In the genomic region with DNA sequence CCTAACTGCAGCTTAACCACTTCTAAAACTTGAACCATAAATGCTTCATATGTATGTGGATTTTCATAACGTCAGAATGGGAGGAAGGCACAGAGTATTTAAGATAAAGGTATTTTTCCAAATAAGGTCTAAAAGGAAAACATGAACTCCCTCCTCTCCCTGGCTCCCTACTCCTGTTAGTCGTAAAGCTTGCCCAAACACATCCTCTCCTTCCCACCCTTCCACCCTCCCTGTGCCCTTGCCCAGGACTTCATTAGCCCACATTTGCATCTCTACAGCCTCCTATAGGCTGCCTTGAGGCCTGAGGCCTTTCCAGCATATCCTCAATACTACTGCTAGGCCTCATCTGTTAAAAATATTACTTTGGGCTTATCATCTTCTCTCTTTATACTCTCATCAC, we compare ENCODE assay signal across 2 cellular contexts.
TF ChIP-seq lines count a peak whose summit lies in the region.

No MANE protein-coding gene starts in this region.

TF ChIP-seq in HCT116, 20 proteins besides CTCF, POLR2A, EP300 and RAD21:
- TF ChIP-seq ZFX (IDR thresholded peaks at IDR 0.05): peak; percentile 17; the same call in 1 of the 2 replicates
- TF ChIP-seq, protein P1, sequence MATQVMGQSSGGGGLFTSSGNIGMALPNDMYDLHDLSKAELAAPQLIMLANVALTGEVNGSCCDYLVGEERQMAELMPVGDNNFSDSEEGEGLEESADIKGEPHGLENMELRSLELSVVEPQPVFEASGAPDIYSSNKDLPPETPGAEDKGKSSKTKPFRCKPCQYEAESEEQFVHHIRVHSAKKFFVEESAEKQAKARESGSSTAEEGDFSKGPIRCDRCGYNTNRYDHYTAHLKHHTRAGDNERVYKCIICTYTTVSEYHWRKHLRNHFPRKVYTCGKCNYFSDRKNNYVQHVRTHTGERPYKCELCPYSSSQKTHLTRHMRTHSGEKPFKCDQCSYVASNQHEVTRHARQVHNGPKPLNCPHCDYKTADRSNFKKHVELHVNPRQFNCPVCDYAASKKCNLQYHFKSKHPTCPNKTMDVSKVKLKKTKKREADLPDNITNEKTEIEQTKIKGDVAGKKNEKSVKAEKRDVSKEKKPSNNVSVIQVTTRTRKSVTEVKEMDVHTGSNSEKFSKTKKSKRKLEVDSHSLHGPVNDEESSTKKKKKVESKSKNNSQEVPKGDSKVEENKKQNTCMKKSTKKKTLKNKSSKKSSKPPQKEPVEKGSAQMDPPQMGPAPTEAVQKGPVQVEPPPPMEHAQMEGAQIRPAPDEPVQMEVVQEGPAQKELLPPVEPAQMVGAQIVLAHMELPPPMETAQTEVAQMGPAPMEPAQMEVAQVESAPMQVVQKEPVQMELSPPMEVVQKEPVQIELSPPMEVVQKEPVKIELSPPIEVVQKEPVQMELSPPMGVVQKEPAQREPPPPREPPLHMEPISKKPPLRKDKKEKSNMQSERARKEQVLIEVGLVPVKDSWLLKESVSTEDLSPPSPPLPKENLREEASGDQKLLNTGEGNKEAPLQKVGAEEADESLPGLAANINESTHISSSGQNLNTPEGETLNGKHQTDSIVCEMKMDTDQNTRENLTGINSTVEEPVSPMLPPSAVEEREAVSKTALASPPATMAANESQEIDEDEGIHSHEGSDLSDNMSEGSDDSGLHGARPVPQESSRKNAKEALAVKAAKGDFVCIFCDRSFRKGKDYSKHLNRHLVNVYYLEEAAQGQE (IDR thresholded peaks at IDR 0.05; ENCODE audit: low read depth): no peak
TF ChIP-seq in HCT116: peak in this region for 1.

TF ChIP-seq in H1, 55 proteins besides CTCF, POLR2A, EP300 and RAD21:
- TF ChIP-seq EZH2 (IDR thresholded peaks at IDR 0.05; ENCODE audit: low read depth, low read length, severe bottlenecking): no peak
- no peak for TF ChIP-seq SAP30 (IDR thresholded peaks at IDR 0.05; ENCODE audit: insufficient read depth, insufficient replicate concordance, low read length)
- no peak for TF ChIP-seq KDM1A (IDR thresholded peaks at IDR 0.05; ENCODE audit: borderline replicate concordance, low read length)
- TF ChIP-seq, protein P2, sequence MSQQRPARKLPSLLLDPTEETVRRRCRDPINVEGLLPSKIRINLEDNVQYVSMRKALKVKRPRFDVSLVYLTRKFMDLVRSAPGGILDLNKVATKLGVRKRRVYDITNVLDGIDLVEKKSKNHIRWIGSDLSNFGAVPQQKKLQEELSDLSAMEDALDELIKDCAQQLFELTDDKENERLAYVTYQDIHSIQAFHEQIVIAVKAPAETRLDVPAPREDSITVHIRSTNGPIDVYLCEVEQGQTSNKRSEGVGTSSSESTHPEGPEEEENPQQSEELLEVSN (IDR thresholded peaks at IDR 0.05): no peak
- no peak for TF ChIP-seq GABPA (IDR thresholded peaks at IDR 0.05; ENCODE audit: borderline replicate concordance, insufficient read depth, low read length)
- no peak for TF ChIP-seq BACH1 (IDR thresholded peaks at IDR 0.05; ENCODE audit: low read length)
- no peak for TF ChIP-seq SRF (IDR thresholded peaks at IDR 0.05; ENCODE audit: low read depth, low read length)
- TF ChIP-seq POLR2AphosphoS5 (IDR thresholded peaks at IDR 0.05; ENCODE audit: low read depth, low read length): no peak
- no peak for TF ChIP-seq YY1 (IDR thresholded peaks at IDR 0.05; ENCODE audit: low read depth, low read length)
- TF ChIP-seq CHD2 (IDR thresholded peaks at IDR 0.05; ENCODE audit: low read length): no peak
- TF ChIP-seq, protein P3, sequence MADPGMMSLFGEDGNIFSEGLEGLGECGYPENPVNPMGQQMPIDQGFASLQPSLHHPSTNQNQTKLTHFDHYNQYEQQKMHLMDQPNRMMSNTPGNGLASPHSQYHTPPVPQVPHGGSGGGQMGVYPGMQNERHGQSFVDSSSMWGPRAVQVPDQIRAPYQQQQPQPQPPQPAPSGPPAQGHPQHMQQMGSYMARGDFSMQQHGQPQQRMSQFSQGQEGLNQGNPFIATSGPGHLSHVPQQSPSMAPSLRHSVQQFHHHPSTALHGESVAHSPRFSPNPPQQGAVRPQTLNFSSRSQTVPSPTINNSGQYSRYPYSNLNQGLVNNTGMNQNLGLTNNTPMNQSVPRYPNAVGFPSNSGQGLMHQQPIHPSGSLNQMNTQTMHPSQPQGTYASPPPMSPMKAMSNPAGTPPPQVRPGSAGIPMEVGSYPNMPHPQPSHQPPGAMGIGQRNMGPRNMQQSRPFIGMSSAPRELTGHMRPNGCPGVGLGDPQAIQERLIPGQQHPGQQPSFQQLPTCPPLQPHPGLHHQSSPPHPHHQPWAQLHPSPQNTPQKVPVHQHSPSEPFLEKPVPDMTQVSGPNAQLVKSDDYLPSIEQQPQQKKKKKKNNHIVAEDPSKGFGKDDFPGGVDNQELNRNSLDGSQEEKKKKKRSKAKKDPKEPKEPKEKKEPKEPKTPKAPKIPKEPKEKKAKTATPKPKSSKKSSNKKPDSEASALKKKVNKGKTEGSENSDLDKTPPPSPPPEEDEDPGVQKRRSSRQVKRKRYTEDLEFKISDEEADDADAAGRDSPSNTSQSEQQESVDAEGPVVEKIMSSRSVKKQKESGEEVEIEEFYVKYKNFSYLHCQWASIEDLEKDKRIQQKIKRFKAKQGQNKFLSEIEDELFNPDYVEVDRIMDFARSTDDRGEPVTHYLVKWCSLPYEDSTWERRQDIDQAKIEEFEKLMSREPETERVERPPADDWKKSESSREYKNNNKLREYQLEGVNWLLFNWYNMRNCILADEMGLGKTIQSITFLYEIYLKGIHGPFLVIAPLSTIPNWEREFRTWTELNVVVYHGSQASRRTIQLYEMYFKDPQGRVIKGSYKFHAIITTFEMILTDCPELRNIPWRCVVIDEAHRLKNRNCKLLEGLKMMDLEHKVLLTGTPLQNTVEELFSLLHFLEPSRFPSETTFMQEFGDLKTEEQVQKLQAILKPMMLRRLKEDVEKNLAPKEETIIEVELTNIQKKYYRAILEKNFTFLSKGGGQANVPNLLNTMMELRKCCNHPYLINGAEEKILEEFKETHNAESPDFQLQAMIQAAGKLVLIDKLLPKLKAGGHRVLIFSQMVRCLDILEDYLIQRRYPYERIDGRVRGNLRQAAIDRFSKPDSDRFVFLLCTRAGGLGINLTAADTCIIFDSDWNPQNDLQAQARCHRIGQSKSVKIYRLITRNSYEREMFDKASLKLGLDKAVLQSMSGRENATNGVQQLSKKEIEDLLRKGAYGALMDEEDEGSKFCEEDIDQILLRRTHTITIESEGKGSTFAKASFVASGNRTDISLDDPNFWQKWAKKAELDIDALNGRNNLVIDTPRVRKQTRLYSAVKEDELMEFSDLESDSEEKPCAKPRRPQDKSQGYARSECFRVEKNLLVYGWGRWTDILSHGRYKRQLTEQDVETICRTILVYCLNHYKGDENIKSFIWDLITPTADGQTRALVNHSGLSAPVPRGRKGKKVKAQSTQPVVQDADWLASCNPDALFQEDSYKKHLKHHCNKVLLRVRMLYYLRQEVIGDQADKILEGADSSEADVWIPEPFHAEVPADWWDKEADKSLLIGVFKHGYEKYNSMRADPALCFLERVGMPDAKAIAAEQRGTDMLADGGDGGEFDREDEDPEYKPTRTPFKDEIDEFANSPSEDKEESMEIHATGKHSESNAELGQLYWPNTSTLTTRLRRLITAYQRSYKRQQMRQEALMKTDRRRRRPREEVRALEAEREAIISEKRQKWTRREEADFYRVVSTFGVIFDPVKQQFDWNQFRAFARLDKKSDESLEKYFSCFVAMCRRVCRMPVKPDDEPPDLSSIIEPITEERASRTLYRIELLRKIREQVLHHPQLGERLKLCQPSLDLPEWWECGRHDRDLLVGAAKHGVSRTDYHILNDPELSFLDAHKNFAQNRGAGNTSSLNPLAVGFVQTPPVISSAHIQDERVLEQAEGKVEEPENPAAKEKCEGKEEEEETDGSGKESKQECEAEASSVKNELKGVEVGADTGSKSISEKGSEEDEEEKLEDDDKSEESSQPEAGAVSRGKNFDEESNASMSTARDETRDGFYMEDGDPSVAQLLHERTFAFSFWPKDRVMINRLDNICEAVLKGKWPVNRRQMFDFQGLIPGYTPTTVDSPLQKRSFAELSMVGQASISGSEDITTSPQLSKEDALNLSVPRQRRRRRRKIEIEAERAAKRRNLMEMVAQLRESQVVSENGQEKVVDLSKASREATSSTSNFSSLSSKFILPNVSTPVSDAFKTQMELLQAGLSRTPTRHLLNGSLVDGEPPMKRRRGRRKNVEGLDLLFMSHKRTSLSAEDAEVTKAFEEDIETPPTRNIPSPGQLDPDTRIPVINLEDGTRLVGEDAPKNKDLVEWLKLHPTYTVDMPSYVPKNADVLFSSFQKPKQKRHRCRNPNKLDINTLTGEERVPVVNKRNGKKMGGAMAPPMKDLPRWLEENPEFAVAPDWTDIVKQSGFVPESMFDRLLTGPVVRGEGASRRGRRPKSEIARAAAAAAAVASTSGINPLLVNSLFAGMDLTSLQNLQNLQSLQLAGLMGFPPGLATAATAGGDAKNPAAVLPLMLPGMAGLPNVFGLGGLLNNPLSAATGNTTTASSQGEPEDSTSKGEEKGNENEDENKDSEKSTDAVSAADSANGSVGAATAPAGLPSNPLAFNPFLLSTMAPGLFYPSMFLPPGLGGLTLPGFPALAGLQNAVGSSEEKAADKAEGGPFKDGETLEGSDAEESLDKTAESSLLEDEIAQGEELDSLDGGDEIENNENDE (IDR thresholded peaks at IDR 0.05; ENCODE audit: insufficient replicate concordance, low read length): no peak
- no peak for TF ChIP-seq SIRT6 (IDR thresholded peaks at IDR 0.05; ENCODE audit: low read length)
- TF ChIP-seq CTBP2 (IDR thresholded peaks at IDR 0.05; ENCODE audit: borderline replicate concordance, insufficient read depth, insufficient read length, low read length): no peak
- no peak for TF ChIP-seq RFX5 (IDR thresholded peaks at IDR 0.05; ENCODE audit: borderline replicate concordance, low read depth, low read length)
- no peak for TF ChIP-seq CBX5 (IDR thresholded peaks at IDR 0.05; ENCODE audit: low read depth, low read length)
- no peak for TF ChIP-seq SUZ12 (IDR thresholded peaks at IDR 0.05; ENCODE audit: low read length)
- no peak for TF ChIP-seq MAFK (IDR thresholded peaks at IDR 0.05; ENCODE audit: low read depth, low read length)
- no peak for TF ChIP-seq NRF1 (IDR thresholded peaks at IDR 0.05; ENCODE audit: low read depth, low read length)
- TF ChIP-seq RBBP5 (IDR thresholded peaks at IDR 0.05; ENCODE audit: borderline replicate concordance, low read depth, low read length): no peak
